ENCODE assay signal across 23 cellular contexts in the genomic region with DNA sequence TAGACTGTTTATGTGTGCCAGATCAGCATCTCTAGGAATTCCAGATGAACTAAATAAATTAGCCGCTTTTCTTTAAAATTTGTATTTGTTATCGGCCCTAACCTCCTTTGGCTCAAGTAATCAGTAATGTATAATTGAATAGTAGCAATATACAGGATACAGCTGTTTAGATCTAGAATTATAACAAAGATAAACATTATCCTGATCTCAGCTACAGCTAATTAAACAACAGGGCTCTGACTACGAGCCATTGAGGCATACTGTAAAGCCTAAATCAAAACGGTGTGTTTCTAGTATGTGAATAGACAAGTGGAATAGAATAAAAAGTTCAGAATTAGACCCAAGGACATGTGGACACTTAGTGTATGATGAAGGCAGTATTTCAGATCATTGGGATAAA.
DNase-seq lines count a peak whose midpoint lies in the region; ATAC-seq, FAIRE-seq and TF ChIP-seq lines count a peak whose summit lies in the region.
"Had no signal": no experiment of that assay in that cellular context is flagged by ENCODE, and none has a peak within 500 bp of the region (broad histone marks: within the 10 kb centered on the region; RNA-seq: fewer than 3 reads in every experiment).

No MANE protein-coding gene starts in this region.

- H3K9ac ChIP-seq in SK-N-SH (no peak overlapping the region), endocrine pancreas (ENCODE audit: control insufficient read depth, insufficient read depth, low read length) (no peak overlapping the region)
- H3K9ac ChIP-seq: BLaER1 treated with 17β-estradiol and CSF1 and Interleukin-3, amounts not matched to agents 10 nM and 100 nM had no signal

- H3K4me3 ChIP-seq in SK-N-SH (ENCODE audit: low read depth in 2 of 2, low read length in 1 of 2) = no peak overlapping the region
- H3K4me3 ChIP-seq in endocrine pancreas (ENCODE audit: control insufficient read depth, insufficient read depth, low read length) = peak overlapping the region; percentile 22
- H3K4me3 ChIP-seq in Caco-2 (ENCODE audit: low read depth, low read length) = no peak overlapping the region
- H3K4me3 ChIP-seq: A549; BLaER1 treated with 17β-estradiol and CSF1 and Interleukin-3, amounts not matched to agents 10 nM and 100 nM; GM12878 had no signal

- no peaks in the 10 kb centered on the region for H3K9me2 ChIP-seq in SK-N-SH

- H3K27me3 ChIP-seq in SK-N-SH (ENCODE audit: insufficient read depth) = no peaks in the 10 kb centered on the region
- no peaks in the 10 kb centered on the region for H3K27me3 ChIP-seq in endocrine pancreas (ENCODE audit: control insufficient read depth, insufficient read depth, low read length)
- no peaks in the 10 kb centered on the region for H3K27me3 ChIP-seq in Caco-2 (replicated peaks; ENCODE audit: control insufficient read depth, insufficient read depth, low read length)
- H3K27me3 ChIP-seq: BLaER1 treated with 17β-estradiol and CSF1 and Interleukin-3, amounts not matched to agents 10 nM and 100 nM had no signal

- TF ChIP-seq POLR2A in H54 (IDR thresholded peaks at IDR 0.05; ENCODE audit: low read depth, low read length) = no peak

- no peak for TF ChIP-seq RAD21 in SK-N-SH (IDR thresholded peaks at IDR 0.05; ENCODE audit: low read length)

- H3K36me3 Mint-ChIP-seq in Caco-2 (ENCODE audit: insufficient read depth, unreplicated experiment) = no peaks in the 10 kb centered on the region

- TF ChIP-seq CTCF in SK-N-SH (IDR thresholded peaks at IDR 0.05) (no peak), Caco-2 (IDR thresholded peaks at IDR 0.05; ENCODE audit: insufficient read depth in 1 of 2, low read depth in 1 of 2, low read length in 1 of 2, severe bottlenecking in 1 of 2, unreplicated experiment in 1 of 2) (no peak)

- FAIRE-seq in H54 (lab: Jason Lieb, UNC) = peak; percentile 41
- FAIRE-seq: A549, GM12878, GM12892, GM18507 had no signal

- no peak for DNase-seq in SK-N-SH
- no peak for DNase-seq in H54 (ENCODE audit: insufficient read length, low spot score)
- no peak for DNase-seq in Caco-2
- DNase-seq: AML-193; CD4-positive, alpha-beta T cell; CD8-positive, alpha-beta T cell; DMS 273 treated with DMSO at 0.1 percent for 48 hours; DMS153; DMS53; DMS79; DND-41; EL; GDM1 had no signal

- no peak overlapping the region for H3K27ac Mint-ChIP-seq in Caco-2 (ENCODE audit: unreplicated experiment)
- H3K27ac Mint-ChIP-seq: B cell; CD4-positive, alpha-beta T cell; CD8-positive, alpha-beta T cell had no signal

- CTCF ChIA-PET in SK-N-SH (lab: Yijun Ruan, JAX) (interaction anchor here (0.6 to 2.2 kb wide), 3 partner anchors 9 to 484 kb away, joined by 3 to 12 read pairs (median 3); no protein-coding TSS in a partner anchor), Caco-2 (lab: Charles Lee) (no interaction called here)

- TF ChIP-seq EP300 in SK-N-SH (IDR thresholded peaks at IDR 0.05; ENCODE audit: borderline replicate concordance in 1 of 2, low read depth in 1 of 2, low read length in 1 of 2) = no peak

- no peak overlapping the region for H3K27ac ChIP-seq in SK-N-SH (ENCODE audit: low read depth in 2 of 2, low read length in 1 of 2)
- H3K27ac ChIP-seq: 22Rv1; A549; BLaER1 treated with 17β-estradiol and CSF1 and Interleukin-3, amounts not matched to agents 10 nM and 100 nM; C4-2B had no signal

- H3F3A ChIP-seq in SK-N-SH (replicated peaks; ENCODE audit: insufficient read depth) = peaks cover 11% of the 10 kb centered on the region

- no TSS peak for BruUV-seq in Caco-2 (replicated peaks; lab: Mats Ljungman, UMichigan)

- H4K20me1 ChIP-seq in SK-N-SH (ENCODE audit: insufficient read depth) = no peaks in the 10 kb centered on the region
- H4K20me1 ChIP-seq: BLaER1 treated with 17β-estradiol and CSF1 and Interleukin-3, amounts not matched to agents 10 nM and 100 nM had no signal

- no peaks in the 10 kb centered on the region for H3K79me2 ChIP-seq in SK-N-SH (ENCODE audit: insufficient read depth)

- H3K4me1 ChIP-seq in SK-N-SH (ENCODE audit: control insufficient read depth in 1 of 2, insufficient read depth in 2 of 2, low read depth in 1 of 2, low read length in 1 of 2) (no peaks in the 10 kb centered on the region), endocrine pancreas (ENCODE audit: control insufficient read depth, insufficient read depth, low read length) (no peaks in the 10 kb centered on the region), Caco-2 (no peaks in the 10 kb centered on the region)
- H3K4me1 ChIP-seq: A549; BLaER1 treated with 17β-estradiol and CSF1 and Interleukin-3, amounts not matched to agents 10 nM and 100 nM had no signal

- ATAC-seq in SK-N-SH treated with all-trans-retinoic acid at 6 μM for 48 hours = no peak
- ATAC-seq: A549; CD8-positive, alpha-beta T cell; GM12878 had no signal

- POLR2A ChIA-PET in SK-N-SH (lab: Yijun Ruan, JAX) = no interaction called here
- POLR2A ChIA-PET in Caco-2 (lab: Charles Lee) = no interaction called here

- H3K36me3 ChIP-seq in SK-N-SH (replicated peaks in 1 of 2; ENCODE audit: control insufficient read depth in 1 of 2, insufficient read depth in 2 of 2, low read length in 1 of 2) (peaks cover 52 to 84% of the 10 kb centered on the region in 2 experiments), endocrine pancreas (ENCODE audit: control insufficient read depth, insufficient read depth, low read length) (no peaks in the 10 kb centered on the region), Caco-2 (ENCODE audit: control insufficient read depth, insufficient read depth, low read length) (no peaks in the 10 kb centered on the region)

- no peaks in the 10 kb centered on the region for H3K4me1 Mint-ChIP-seq in Caco-2 (ENCODE audit: low read depth, unreplicated experiment)
- H3K4me1 Mint-ChIP-seq: B cell had no signal

- H3K27me3 Mint-ChIP-seq in Caco-2 (ENCODE audit: insufficient read depth, unreplicated experiment) = peaks cover 19% of the 10 kb centered on the region
- H3K27me3 Mint-ChIP-seq: B cell; CD4-positive, alpha-beta T cell had no signal

- 94% methylated on average over 4 of the region's 4 CpGs for WGBS in SK-N-SH (ENCODE audit: low lambda C conversion rate)

- H3K9me3 ChIP-seq in SK-N-SH (no peaks in the 10 kb centered on the region), endocrine pancreas (ENCODE audit: control insufficient read depth, low read length) (no peaks in the 10 kb centered on the region), Caco-2 (no peaks in the 10 kb centered on the region)
- H3K9me3 ChIP-seq: A549; BLaER1 treated with 17β-estradiol and CSF1 and Interleukin-3, amounts not matched to agents 10 nM and 100 nM had no signal

- H3K4me3 Mint-ChIP-seq in Caco-2 (ENCODE audit: unreplicated experiment) = no peak overlapping the region
- H3K4me3 Mint-ChIP-seq: B cell; CD4-positive, alpha-beta T cell; CD8-positive, alpha-beta T cell had no signal

- H3K4me2 ChIP-seq in SK-N-SH = no peak overlapping the region
- H3K4me2 ChIP-seq: A549; BLaER1 treated with 17β-estradiol and CSF1 and Interleukin-3, amounts not matched to agents 10 nM and 100 nM had no signal

- intact Hi-C loops in Caco-2 (cut with micrococcal nuclease; ENCODE audit: unreplicated experiment) = no loop called here

- no peaks in the 10 kb centered on the region for H3K9me3 Mint-ChIP-seq in Caco-2 (ENCODE audit: unreplicated experiment)
- H3K9me3 Mint-ChIP-seq: CD4-positive, alpha-beta T cell; CD8-positive, alpha-beta T cell had no signal

- no peak overlapping the region for H2AFZ ChIP-seq in SK-N-SH (ENCODE audit: low read depth)

TF ChIP-seq in SK-N-SH treated with all-trans-retinoic acid at 6 μM for 48 hours, 23 proteins besides CTCF, POLR2A, EP300 and RAD21:
- TF ChIP-seq, protein P1, sequence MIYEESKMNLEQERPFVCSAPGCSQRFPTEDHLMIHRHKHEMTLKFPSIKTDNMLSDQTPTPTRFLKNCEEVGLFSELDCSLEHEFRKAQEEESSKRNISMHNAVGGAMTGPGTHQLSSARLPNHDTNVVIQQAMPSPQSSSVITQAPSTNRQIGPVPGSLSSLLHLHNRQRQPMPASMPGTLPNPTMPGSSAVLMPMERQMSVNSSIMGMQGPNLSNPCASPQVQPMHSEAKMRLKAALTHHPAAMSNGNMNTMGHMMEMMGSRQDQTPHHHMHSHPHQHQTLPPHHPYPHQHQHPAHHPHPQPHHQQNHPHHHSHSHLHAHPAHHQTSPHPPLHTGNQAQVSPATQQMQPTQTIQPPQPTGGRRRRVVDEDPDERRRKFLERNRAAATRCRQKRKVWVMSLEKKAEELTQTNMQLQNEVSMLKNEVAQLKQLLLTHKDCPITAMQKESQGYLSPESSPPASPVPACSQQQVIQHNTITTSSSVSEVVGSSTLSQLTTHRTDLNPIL (CRISPR knock-in tag; IDR thresholded peaks at IDR 0.05; ENCODE audit: low read depth) = no peak
- TF ChIP-seq SNAI2 (CRISPR knock-in tag; IDR thresholded peaks at IDR 0.05) (no peak), ISL1 (CRISPR knock-in tag; IDR thresholded peaks at IDR 0.05) (no peak), OSR1 (CRISPR knock-in tag; IDR thresholded peaks at IDR 0.05) (no peak), TOX (CRISPR knock-in tag; IDR thresholded peaks at IDR 0.05; ENCODE audit: borderline replicate concordance) (no peak), TCF4 (CRISPR knock-in tag; IDR thresholded peaks at IDR 0.05; ENCODE audit: borderline replicate concordance) (peak; percentile 72; the same call in 1 of the 2 replicates)

TF ChIP-seq in SK-N-SH, 30 proteins besides CTCF, POLR2A, EP300 and RAD21:
- TF ChIP-seq JUND (IDR thresholded peaks at IDR 0.05) = no peak
